15 cellular contexts compared by ENCODE assay signal in the genomic region with DNA sequence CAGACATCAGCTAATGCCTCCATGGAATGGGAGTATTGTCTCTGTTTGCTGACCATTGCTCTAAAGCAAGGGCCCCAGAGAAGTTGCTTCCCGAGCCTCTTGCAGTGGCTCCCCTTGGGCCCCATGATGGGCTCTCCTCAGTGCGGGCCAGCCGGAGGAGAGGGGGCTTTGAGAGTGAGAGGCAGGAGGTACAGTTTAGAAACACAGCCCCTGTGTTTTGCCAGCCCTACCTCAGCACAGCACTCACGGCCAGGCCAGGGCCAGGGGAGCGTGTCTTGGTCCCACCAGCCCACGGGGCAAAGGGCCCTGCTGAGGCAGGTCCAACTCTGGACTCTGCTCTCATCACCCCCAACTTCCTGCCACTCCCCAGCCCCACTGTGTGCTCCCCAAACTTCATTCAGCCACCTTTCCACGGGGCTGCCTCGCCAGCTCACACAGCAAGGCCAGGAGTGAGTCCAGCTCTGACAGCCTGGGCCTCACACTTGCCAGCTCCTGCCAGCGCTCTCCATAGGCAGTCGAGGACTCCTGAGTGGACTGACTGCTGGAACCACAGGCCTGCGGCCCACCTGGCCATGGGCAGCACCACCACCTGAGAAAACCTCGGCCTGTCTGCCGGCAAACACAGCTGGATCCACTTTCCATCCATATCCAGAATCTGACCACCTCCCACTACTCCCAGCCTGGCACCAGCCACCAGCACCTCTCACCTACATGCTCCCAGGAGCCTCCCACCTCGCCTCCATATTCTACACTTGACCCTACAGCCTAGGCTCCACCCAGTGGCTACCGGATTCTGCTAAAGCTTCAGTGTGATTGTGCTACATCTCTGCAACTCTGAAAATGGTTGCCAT.
DNase-seq lines count a peak whose midpoint lies in the region; ATAC-seq, FAIRE-seq and TF ChIP-seq lines count a peak whose summit lies in the region.
"Had no signal": no experiment of that assay in that cellular context is flagged by ENCODE, and none has a peak within 500 bp of the region (broad histone marks: within the 10 kb centered on the region; RNA-seq: fewer than 3 reads in every experiment).

No MANE protein-coding gene starts in this region.

- H3K36me3 ChIP-seq in OCI-LY1 (ENCODE audit: insufficient read depth, low read length) (no peaks in the 10 kb centered on the region; the same call in 1 of the 2 replicates), kidney (ENCODE audit: control insufficient read depth in 1 of 2, insufficient read depth in 2 of 2, low read length in 2 of 2) (no peaks in the 10 kb centered on the region)
- H3K36me3 ChIP-seq: HAP-1 had no signal

- no peak overlapping the region for H3K4me3 ChIP-seq in OCI-LY1 (ENCODE audit: low read depth, low read length, poor library complexity, severe bottlenecking)
- no peak overlapping the region for H3K4me3 ChIP-seq in kidney (ENCODE audit: low read length in 2 of 2)
- H3K4me3 ChIP-seq: A549, HAP-1, K562 had no signal

- H3K27ac ChIP-seq in OCI-LY1 (ENCODE audit: low read depth, low read length, poor library complexity, severe bottlenecking) (peak overlapping the region; percentile 95), kidney (ENCODE audit: low read depth in 2 of 2, low read length in 2 of 2) (no peak overlapping the region)
- H3K27ac ChIP-seq: A549, HL-60 had no signal

- no peaks in the 10 kb centered on the region for H3F3A ChIP-seq in OCI-LY1 (ENCODE audit: insufficient read depth, low read length)

- H4K20me1 ChIP-seq in OCI-LY1 (ENCODE audit: insufficient read depth, low read length): no peaks in the 10 kb centered on the region

- no peaks in the 10 kb centered on the region for H3K79me2 ChIP-seq in OCI-LY1 (ENCODE audit: insufficient read depth, low read length)

- no peak for FAIRE-seq in kidney (lab: Jason Lieb, UNC)
- FAIRE-seq: A549, K562 had no signal

- H3K9me3 ChIP-seq in OCI-LY1 (ENCODE audit: low read length) (peaks cover 11% of the 10 kb centered on the region), kidney (ENCODE audit: control insufficient read depth in 1 of 2, low read length in 2 of 2) (peaks cover 0 to 9% of the 10 kb centered on the region in 2 donors)
- H3K9me3 ChIP-seq: Caco-2 had no signal

- intact Hi-C loops in kidney (cut with DNase I) (no loop called here), posterior vena cava (cut with DNase I) (no loop called here)

- TF ChIP-seq CTCF in OCI-LY1 (IDR thresholded peaks at IDR 0.05; ENCODE audit: low read length) (no peak), kidney (IDR thresholded peaks at IDR 0.05; ENCODE audit: borderline replicate concordance, extremely low read depth, insufficient read depth) (no peak)

- H3K9ac ChIP-seq in OCI-LY1 (ENCODE audit: low read length): no peak overlapping the region; the same call in 1 of the 2 replicates
- no peak overlapping the region for H3K9ac ChIP-seq in kidney (ENCODE audit: low read length in 2 of 2)

- no peaks in the 10 kb centered on the region for H3K9me2 ChIP-seq in OCI-LY1 (ENCODE audit: low read depth, low read length)

- DNase-seq in kidney (peak; percentile 57), posterior vena cava (ENCODE audit: low spot score) (peak; percentile 76), NCI-H82 treated with DMSO at 0.1 percent for 48 hours (lab: John Stamatoyannopoulos, UW; ENCODE audit: unreplicated experiment) (no peak)
- no peak for DNase-seq in effector CD8-positive, alpha-beta T cell (lab: John Stamatoyannopoulos, UW)
- DNase-seq: Caco-2; CD8-positive, alpha-beta memory T cell; GOT3; HFFc6 had no signal

- H3K4me2 ChIP-seq in OCI-LY1 (ENCODE audit: low read length): no peak overlapping the region
- H3K4me2 ChIP-seq: A549 had no signal

- no peak for ATAC-seq in GM19395 (IDR thresholded peaks at IDR 0.05; ENCODE audit: unreplicated experiment)
- no peak for ATAC-seq in GM21737 (IDR thresholded peaks at IDR 0.05; ENCODE audit: unreplicated experiment)

- H2AFZ ChIP-seq in OCI-LY1 (ENCODE audit: low read length): no peak overlapping the region

- no peaks in the 10 kb centered on the region for H3K27me3 ChIP-seq in OCI-LY1 (ENCODE audit: insufficient read depth, low read length)

- H3K4me1 ChIP-seq in OCI-LY1 (ENCODE audit: insufficient read depth, low read length, severe bottlenecking): peaks cover 84% of the 10 kb centered on the region
- peaks cover 0 to 3% of the 10 kb centered on the region in 2 donors for H3K4me1 ChIP-seq in kidney (ENCODE audit: control insufficient read depth in 1 of 2, insufficient read depth in 1 of 2, low read depth in 1 of 2, low read length in 2 of 2)
- H3K4me1 ChIP-seq: HAP-1 had no signal

Comparison
In these comparisons a context has a peak if more than half of its experiments do, and no peak if none do; other contexts are left out.
1. DNase-seq: peak in kidney (single experiment) and posterior vena cava (single experiment); none in effector CD8-positive, alpha-beta T cell (single experiment) and NCI-H82 treated with DMSO at 0.1 percent for 48 hours (single experiment).